25 cellular contexts compared by ENCODE assay signal in genomic region chr6:112710710-112711109, GRCh38.
"Had no signal": no experiment of that assay in that cellular context is flagged by ENCODE, and none has a peak within 500 bp of the region (broad histone marks: within the 10 kb centered on the region; RNA-seq: fewer than 3 reads in every experiment).

No MANE protein-coding gene starts in this region.

- H3K36me3 ChIP-seq: esophagus muscularis mucosa, lower lobe of right lung, neutrophil, pancreas, right lobe of liver, suprapubic skin, transverse colon, vagina had no signal

- DNase-seq: cortex of kidney; dorsolateral prefrontal cortex; effector CD4-positive, alpha-beta T cell; foreskin melanocyte; glutamatergic neuron; hypothalamus; immature natural killer cell; islet precursor cell; kidney glomerular epithelial cell; left ventricle myocardium superior; lower lobe of right lung; mucosa of descending colon; naive B cell; pancreas; right lobe of liver; small intestine; stimulated activated CD4-positive, alpha-beta T cell treated with anti-CD3 and anti-CD28 coated beads, Interleukin-15, amount 100 ng/mL, for 24 hours; stimulated activated CD4-positive, alpha-beta T cell treated with anti-CD3 and anti-CD28 coated beads, Interleukin-2, amount 100 ng/mL, for 48 hours; stimulated activated naive B cell treated with anti-CD40 and anti-IgM and Interleukin-4, amounts not matched to agents 10 μg/mL and 1 μg/mL and 100 μg/mL, for 72 hours; stimulated activated naive CD8-positive, alpha-beta T cell treated with anti-CD3 and anti-CD28 coated beads, Interleukin-15, amount 100 ng/mL, for 72 hours; transverse colon had no signal

- H3K4me1 ChIP-seq: esophagus muscularis mucosa, lower lobe of right lung, pancreas, right lobe of liver, suprapubic skin, transverse colon, vagina had no signal

- FAIRE-seq: pancreas, small intestine had no signal

- H3K4me3 ChIP-seq: dorsolateral prefrontal cortex, esophagus muscularis mucosa, lower lobe of right lung, mucosa of descending colon, pancreas, right lobe of liver, suprapubic skin, transverse colon, vagina had no signal

- H3K27me3 ChIP-seq: dorsolateral prefrontal cortex, esophagus muscularis mucosa, neutrophil, pancreas, right lobe of liver, suprapubic skin, transverse colon, vagina had no signal

- H3K27ac ChIP-seq: dorsolateral prefrontal cortex, esophagus muscularis mucosa, lower lobe of right lung, neutrophil, pancreas, right lobe of liver, suprapubic skin, transverse colon, vagina had no signal

- H3K9me3 ChIP-seq: esophagus muscularis mucosa, lower lobe of right lung, mucosa of descending colon, neutrophil, pancreas, right lobe of liver, suprapubic skin, transverse colon, vagina had no signal
